ENCODE assay signal across 11 cellular contexts in genomic region chr12:113818833-113819232, GRCh38.
DNase-seq lines count a peak whose midpoint lies in the region; TF ChIP-seq lines count a peak whose summit lies in the region.
"Had no signal": no experiment of that assay in that cellular context is flagged by ENCODE, and none has a peak within 500 bp of the region (broad histone marks: within the 10 kb centered on the region; RNA-seq: fewer than 3 reads in every experiment).

No MANE protein-coding gene starts in this region.

- H3K4me1 ChIP-seq in DOHH2 (ENCODE audit: control insufficient read depth, low read length) (no peaks in the 10 kb centered on the region), Loucy (ENCODE audit: insufficient read depth, low read length, poor library complexity, severe bottlenecking) (no peaks in the 10 kb centered on the region), neural progenitor cell (peaks cover 36% of the 10 kb centered on the region)

- peak overlapping the region; percentile 68 for H3K4me3 Mint-ChIP-seq in neural progenitor cell
- H3K4me3 Mint-ChIP-seq in activated CD4-positive, alpha-beta T cell treated with anti-CD3 and anti-CD28 coated beads, Interleukin-2, amount 10 ng/mL, durations not matched to agents 7 days and 5 days: no peak overlapping the region

- H3F3A ChIP-seq in DOHH2 (ENCODE audit: control insufficient read depth, insufficient read depth): no peaks in the 10 kb centered on the region
- H3F3A ChIP-seq in Loucy (ENCODE audit: low read depth): no peaks in the 10 kb centered on the region
- H3F3A ChIP-seq in neural progenitor cell (ENCODE audit: low read depth): peaks cover 23% of the 10 kb centered on the region

- H3K27me3 Mint-ChIP-seq in neural progenitor cell (ENCODE audit: insufficient read depth, low read depth): peaks cover 15% of the 10 kb centered on the region
- no peaks in the 10 kb centered on the region for H3K27me3 Mint-ChIP-seq in activated CD4-positive, alpha-beta T cell treated with anti-CD3 and anti-CD28 coated beads, Interleukin-2, amount 10 ng/mL, durations not matched to agents 7 days and 5 days

- H3K4me2 ChIP-seq in DOHH2 (ENCODE audit: low read length): no peak overlapping the region
- H3K4me2 ChIP-seq in Loucy (ENCODE audit: low read depth, low read length, poor library complexity, severe bottlenecking): no peak overlapping the region
- H3K4me2 ChIP-seq in neural progenitor cell: peak overlapping the region; percentile 55

- POLR2A ChIA-PET in activated CD4-positive, alpha-beta T cell treated with anti-CD3 and anti-CD28 coated beads, Interleukin-2, amount 10 ng/mL, durations not matched to agents 7 days and 5 days (lab: Charles Lee): no interaction called here

- H3K9ac ChIP-seq in Loucy (ENCODE audit: low read depth, low read length, poor library complexity, severe bottlenecking) (no peak overlapping the region), neural progenitor cell (no peak overlapping the region)

- no peak overlapping the region for H3K27ac ChIP-seq in DOHH2 (ENCODE audit: low read depth, low read length)
- no peak overlapping the region for H3K27ac ChIP-seq in neural progenitor cell

- no peaks in the 10 kb centered on the region for H3K79me2 ChIP-seq in DOHH2 (ENCODE audit: control insufficient read depth, low read length)
- no peaks in the 10 kb centered on the region for H3K79me2 ChIP-seq in Loucy (ENCODE audit: insufficient read depth, low read length)
- H3K79me2 ChIP-seq in neural progenitor cell (ENCODE audit: low read depth): no peaks in the 10 kb centered on the region

- CTCF ChIA-PET in activated CD4-positive, alpha-beta T cell treated with anti-CD3 and anti-CD28 coated beads, Interleukin-2, amount 10 ng/mL, durations not matched to agents 7 days and 5 days (lab: Charles Lee): no interaction called here

- H3K27ac Mint-ChIP-seq in neural progenitor cell: no peak overlapping the region
- H3K27ac Mint-ChIP-seq in activated CD4-positive, alpha-beta T cell treated with anti-CD3 and anti-CD28 coated beads, Interleukin-2, amount 10 ng/mL, durations not matched to agents 7 days and 5 days: no peak overlapping the region

- H4K20me1 ChIP-seq in DOHH2 (ENCODE audit: control insufficient read depth, insufficient read depth, low read depth, low read length): no peaks in the 10 kb centered on the region
- H4K20me1 ChIP-seq in Loucy (ENCODE audit: insufficient read depth, low read length, poor library complexity, severe bottlenecking): no peaks in the 10 kb centered on the region
- H4K20me1 ChIP-seq in neural progenitor cell (ENCODE audit: low read depth): no peaks in the 10 kb centered on the region

- DNase-seq in choroid plexus epithelial cell (ENCODE audit: low read depth) (peak; percentile 25), neural progenitor cell (ENCODE audit: low spot score) (peak; percentile 78), activated gamma-delta T cell treated with Interleukin-2 at 50 U/mL for 16 hours (no peak), NCI-H2227 treated with DMSO at 0.1 percent for 48 hours (lab: John Stamatoyannopoulos, UW) (no peak)
- DNase-seq in activated CD4-positive, alpha-beta T cell treated with anti-CD3 and anti-CD28 coated beads, Interleukin-2, amount 10 ng/mL, durations not matched to agents 7 days and 5 days: no peak
- DNase-seq in activated naive CD4-positive, alpha-beta T cell treated with anti-CD3 and anti-CD28 coated beads, Interleukin-2, amount 50 U/mL, for 16 hours: no peak
- DNase-seq: activated T-cell treated with anti-CD3 and anti-CD28 coated beads, Interleukin-2, amount 50 U/mL, for 48 hours; GDM1; T-helper 9 cell had no signal

- peaks cover 3% of the 10 kb centered on the region for H3K36me3 Mint-ChIP-seq in neural progenitor cell
- H3K36me3 Mint-ChIP-seq in activated CD4-positive, alpha-beta T cell treated with anti-CD3 and anti-CD28 coated beads, Interleukin-2, amount 10 ng/mL, durations not matched to agents 7 days and 5 days (ENCODE audit: low read depth): no peaks in the 10 kb centered on the region

- TF ChIP-seq CTCF in DOHH2 (IDR thresholded peaks at IDR 0.05; ENCODE audit: low read depth, low read length, poor library complexity, severe bottlenecking): peak; percentile 53
- peak; percentile 57 for TF ChIP-seq CTCF in Loucy (conservative IDR thresholded peaks at IDR 0.05; ENCODE audit: low read length)
- TF ChIP-seq CTCF in choroid plexus epithelial cell (conservative IDR thresholded peaks at IDR 0.05; ENCODE audit: low read depth, low read length): peak; percentile 67
- TF ChIP-seq CTCF in neural progenitor cell (IDR thresholded peaks at IDR 0.05): peak; percentile 80

- H2AFZ ChIP-seq in Loucy (ENCODE audit: low read length): no peak overlapping the region
- H2AFZ ChIP-seq in neural progenitor cell (replicated peaks): no peak overlapping the region

- no peaks in the 10 kb centered on the region for H3K27me3 ChIP-seq in DOHH2 (ENCODE audit: control insufficient read depth, low read length)
- H3K27me3 ChIP-seq in Loucy (ENCODE audit: insufficient read depth, low read length, poor library complexity, severe bottlenecking): no peaks in the 10 kb centered on the region
- H3K27me3 ChIP-seq in neural progenitor cell: no peaks in the 10 kb centered on the region

- no peaks in the 10 kb centered on the region for H3K36me3 ChIP-seq in DOHH2 (ENCODE audit: control insufficient read depth, low read length)
- no peaks in the 10 kb centered on the region for H3K36me3 ChIP-seq in Loucy (ENCODE audit: insufficient read depth, low read length)
- H3K36me3 ChIP-seq in neural progenitor cell: no peaks in the 10 kb centered on the region

- no peaks in the 10 kb centered on the region for H3K9me2 ChIP-seq in DOHH2 (replicated peaks; ENCODE audit: control insufficient read depth, low read length)
- H3K9me2 ChIP-seq in Loucy (replicated peaks; ENCODE audit: low read depth, low read length): no peaks in the 10 kb centered on the region

- H3K9me3 Mint-ChIP-seq in neural progenitor cell: no peaks in the 10 kb centered on the region
- no peaks in the 10 kb centered on the region for H3K9me3 Mint-ChIP-seq in activated CD4-positive, alpha-beta T cell treated with anti-CD3 and anti-CD28 coated beads, Interleukin-2, amount 10 ng/mL, durations not matched to agents 7 days and 5 days

- no peak overlapping the region for H3K4me3 ChIP-seq in DOHH2 (ENCODE audit: low read length)
- H3K4me3 ChIP-seq in Loucy (ENCODE audit: low read length, poor library complexity, severe bottlenecking): no peak overlapping the region
- no peak overlapping the region for H3K4me3 ChIP-seq in choroid plexus epithelial cell (ENCODE audit: low read depth, low read length)
- H3K4me3 ChIP-seq in neural progenitor cell: no peak overlapping the region

- peaks cover 70% of the 10 kb centered on the region for H3K4me1 Mint-ChIP-seq in neural progenitor cell
- H3K4me1 Mint-ChIP-seq in activated CD4-positive, alpha-beta T cell treated with anti-CD3 and anti-CD28 coated beads, Interleukin-2, amount 10 ng/mL, durations not matched to agents 7 days and 5 days: no peaks in the 10 kb centered on the region

- no peaks in the 10 kb centered on the region for H3K9me3 ChIP-seq in DOHH2 (ENCODE audit: control insufficient read depth, insufficient read depth, low read length)
- no peaks in the 10 kb centered on the region for H3K9me3 ChIP-seq in Loucy (ENCODE audit: insufficient read depth, low read depth, low read length)
- H3K9me3 ChIP-seq in neural progenitor cell (ENCODE audit: low read depth): no peaks in the 10 kb centered on the region

Comparison
In these comparisons a context has a peak if more than half of its experiments do, and no peak if none do; other contexts are left out.
1. DNase-seq: peak in choroid plexus epithelial cell (single experiment) and neural progenitor cell (single experiment); none in activated CD4-positive, alpha-beta T cell treated with anti-CD3 and anti-CD28 coated beads, Interleukin-2, amount 10 ng/mL, durations not matched to agents 7 days and 5 days (single experiment), activated gamma-delta T cell treated with Interleukin-2 at 50 U/mL for 16 hours (single experiment), activated naive CD4-positive, alpha-beta T cell treated with anti-CD3 and anti-CD28 coated beads, Interleukin-2, amount 50 U/mL, for 16 hours (single experiment) and NCI-H2227 treated with DMSO at 0.1 percent for 48 hours (single experiment).
2. Peak in every context shown above with its lines, with median percentiles within 50 percentile points of each other: CTCF ChIP-seq.